9 cellular contexts compared by ENCODE assay signal in the genomic region with DNA sequence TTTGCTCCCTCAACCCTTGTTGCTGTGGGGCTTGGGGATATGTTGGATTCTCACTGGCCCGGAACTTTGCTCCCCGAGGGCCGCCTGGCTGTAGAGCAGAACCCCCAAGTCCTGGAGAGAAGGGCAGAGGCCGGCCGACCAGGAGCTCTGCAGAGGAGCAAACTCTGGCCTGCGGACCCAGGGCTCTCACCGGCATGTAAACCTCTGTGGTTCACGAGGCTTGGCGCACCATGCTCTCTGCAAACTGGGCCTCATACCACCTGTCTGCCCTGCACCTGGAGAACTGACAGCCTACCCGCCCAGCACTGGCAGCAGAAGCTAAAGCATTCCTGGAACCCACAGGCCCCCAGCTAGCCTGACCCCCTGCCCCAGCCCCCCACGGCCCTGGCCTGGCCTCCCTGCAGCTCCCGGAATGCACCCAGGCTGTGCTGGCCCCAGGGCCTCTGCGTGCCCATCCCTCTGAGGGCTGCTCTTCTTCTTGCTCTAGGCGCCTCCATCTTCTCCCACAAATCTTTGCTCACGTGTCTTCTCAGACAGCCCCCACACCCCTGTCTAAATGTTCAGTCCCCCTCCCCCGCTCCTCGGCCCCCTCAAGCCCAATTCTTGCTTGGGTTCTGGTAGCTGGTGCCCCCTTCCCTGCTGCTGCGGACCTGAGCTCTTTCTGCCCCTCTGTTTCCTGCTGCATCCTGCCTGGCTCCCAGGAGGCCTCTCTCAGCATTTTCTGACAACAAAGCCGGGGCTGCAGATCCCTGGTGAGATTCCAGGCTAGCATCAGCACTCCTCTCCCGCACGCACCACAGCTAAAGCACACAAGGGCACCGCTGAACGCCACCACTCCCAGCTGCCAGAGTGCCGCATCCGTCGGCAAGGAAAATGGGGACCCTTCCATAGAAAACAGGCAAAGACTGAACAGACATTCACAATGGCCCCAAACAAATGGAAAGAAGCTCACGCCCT. TPM values are rescaled to one million over a fixed set of nuclear protein-coding genes. Genes with fewer than 3 reads are reported as not detected.
DNase-seq lines count a peak whose midpoint lies in the region; ATAC-seq and TF ChIP-seq lines count a peak whose summit lies in the region.
"Had no signal": no experiment of that assay in that cellular context is flagged by ENCODE, and none has a peak within 500 bp of the region (broad histone marks: within the 10 kb centered on the region; RNA-seq: fewer than 3 reads in every experiment).

No MANE protein-coding gene starts in this region.

- intact Hi-C loops in activated CD8-positive, alpha-beta T cell treated with anti-CD3 and anti-CD28 coated beads for 36 hours (cut with micrococcal nuclease): loop anchor here (10.0 kb wide), 1 partner anchor 194 kb away; a partner anchor contains a TSS
- intact Hi-C loops in naive thymus-derived CD4-positive, alpha-beta T cell (cut with micrococcal nuclease): loop anchor here in 1 of 2 donors (10.0 kb wide), 1 partner anchor 454 kb away; a partner anchor contains a TSS
- intact Hi-C loops in gastrocnemius medialis (cut with DNase I; ENCODE audit: low total_unique reads): loop anchor here (5.0 kb wide), 1 partner anchor 48 kb away; no protein-coding TSS in a partner anchor

- no peak for DNase-seq in CD4-positive, CD25-positive, alpha-beta regulatory T cell
- DNase-seq in GM23338 (ENCODE audit: low spot score) (peak; percentile 68), SIG-M5 treated with dmso at 0.1 percent for 504 hours (lab: John Stamatoyannopoulos, UW; ENCODE audit: unreplicated experiment) (no peak), NCI-H446 (lab: John Stamatoyannopoulos, UW) (no peak), gastrocnemius medialis (no peak)
- no peak for DNase-seq in activated CD8-positive, alpha-beta T cell treated with anti-CD3 and anti-CD28 coated beads for 36 hours
- DNase-seq in naive thymus-derived CD4-positive, alpha-beta T cell: no peak
- DNase-seq: MM.1S had no signal

- H2AFZ ChIP-seq in GM23338: peak overlapping the region; percentile 19; the same call in 1 of the 2 replicates

- TF ChIP-seq POLR2A in gastrocnemius medialis (IDR thresholded peaks at IDR 0.05): no peak

- H3K4me3 Mint-ChIP-seq in CD4-positive, CD25-positive, alpha-beta regulatory T cell: peak overlapping the region; percentile 73 to 92 (median 76)
- peak overlapping the region; percentile 55 for H3K4me3 Mint-ChIP-seq in GM23338
- H3K4me3 Mint-ChIP-seq in activated CD8-positive, alpha-beta T cell treated with anti-CD3 and anti-CD28 coated beads for 36 hours: peak overlapping the region; percentile 63
- H3K4me3 Mint-ChIP-seq in naive thymus-derived CD4-positive, alpha-beta T cell: peak overlapping the region; percentile 45 to 79 (median 58)

- CTCF ChIA-PET in activated CD8-positive, alpha-beta T cell treated with anti-CD3 and anti-CD28 coated beads for 36 hours (lab: Charles Lee): interaction anchor here (1.0 to 1.1 kb wide), 2 partner anchors 9 to 77 kb away, joined by 3 to 4 read pairs; no protein-coding TSS in a partner anchor
- CTCF ChIA-PET in naive thymus-derived CD4-positive, alpha-beta T cell (lab: Charles Lee): interaction anchor here (0.9 kb wide), 1 partner anchor 91 kb away, joined by 3 read pairs; no protein-coding TSS in a partner anchor

- H4K20me1 ChIP-seq in GM23338 (replicated peaks; ENCODE audit: insufficient read depth): no peaks in the 10 kb centered on the region

- H3F3A ChIP-seq in GM23338 (replicated peaks; ENCODE audit: low read depth): peaks cover 4% of the 10 kb centered on the region

- H3K9me2 ChIP-seq in GM23338 (ENCODE audit: insufficient read depth): no peaks in the 10 kb centered on the region

- H3K79me2 ChIP-seq in GM23338 (replicated peaks; ENCODE audit: insufficient read depth): no peaks in the 10 kb centered on the region

- H3K4me1 Mint-ChIP-seq in CD4-positive, CD25-positive, alpha-beta regulatory T cell: peaks cover 0 to 8% (median 0%) of the 10 kb centered on the region in 4 donors
- peaks cover 31% of the 10 kb centered on the region for H3K4me1 Mint-ChIP-seq in GM23338
- peaks cover 18% of the 10 kb centered on the region for H3K4me1 Mint-ChIP-seq in activated CD8-positive, alpha-beta T cell treated with anti-CD3 and anti-CD28 coated beads for 36 hours (ENCODE audit: low read depth)
- H3K4me1 Mint-ChIP-seq in naive thymus-derived CD4-positive, alpha-beta T cell: peaks cover 3 to 11% (median 6%) of the 10 kb centered on the region in 7 donors

- no peaks in the 10 kb centered on the region for H3K36me3 ChIP-seq in CD4-positive, CD25-positive, alpha-beta regulatory T cell (ENCODE audit: control insufficient read depth, insufficient read depth, low read length)
- H3K36me3 ChIP-seq in GM23338 (ENCODE audit: insufficient read depth) (no peaks in the 10 kb centered on the region), gastrocnemius medialis (no peaks in the 10 kb centered on the region)
- no peaks in the 10 kb centered on the region for H3K36me3 ChIP-seq in naive thymus-derived CD4-positive, alpha-beta T cell (ENCODE audit: control insufficient read depth in 2 of 3, insufficient read depth in 3 of 3, low read length in 3 of 3)
- H3K36me3 ChIP-seq: ovary had no signal

- H3K4me2 ChIP-seq in GM23338: peak overlapping the region; percentile 78

- no peak for TF ChIP-seq CTCF in GM23338 (conservative IDR thresholded peaks at IDR 0.05; ENCODE audit: low read depth in 2 of 2)
- no peak for TF ChIP-seq CTCF in activated CD8-positive, alpha-beta T cell treated with anti-CD3 and anti-CD28 coated beads for 36 hours (IDR thresholded peaks at IDR 0.05)
- TF ChIP-seq CTCF in gastrocnemius medialis (IDR thresholded peaks at IDR 0.05 in 4 of 5, conservative IDR thresholded peaks at IDR 0.05 in 1 of 5): no peak

- POLR2A ChIA-PET in activated CD8-positive, alpha-beta T cell treated with anti-CD3 and anti-CD28 coated beads for 36 hours (lab: Charles Lee): interaction anchor here (0.6 to 4.2 kb wide), 9 partner anchors 10 to 1119 kb away, joined by 3 to 33 read pairs (median 4); a partner anchor contains a TSS
- POLR2A ChIA-PET in naive thymus-derived CD4-positive, alpha-beta T cell (lab: Charles Lee): interaction anchor here (5.5 kb wide), 1 partner anchor 21 kb away, joined by 48 read pairs; a partner anchor contains a TSS

- H3K9me3 Mint-ChIP-seq in CD4-positive, CD25-positive, alpha-beta regulatory T cell: no peaks in the 10 kb centered on the region
- no peaks in the 10 kb centered on the region for H3K9me3 Mint-ChIP-seq in GM23338
- H3K9me3 Mint-ChIP-seq in activated CD8-positive, alpha-beta T cell treated with anti-CD3 and anti-CD28 coated beads for 36 hours: no peaks in the 10 kb centered on the region
- H3K9me3 Mint-ChIP-seq in naive thymus-derived CD4-positive, alpha-beta T cell: no peaks in the 10 kb centered on the region

- peaks cover 17% of the 10 kb centered on the region for H3K4me1 ChIP-seq in CD4-positive, CD25-positive, alpha-beta regulatory T cell (ENCODE audit: control insufficient read depth, insufficient read depth, low read length, poor library complexity, severe bottlenecking)
- peaks cover 32% of the 10 kb centered on the region for H3K4me1 ChIP-seq in GM23338 (ENCODE audit: insufficient read depth)
- H3K4me1 ChIP-seq in naive thymus-derived CD4-positive, alpha-beta T cell (ENCODE audit: control insufficient read depth in 2 of 2, insufficient read depth in 2 of 2, low read length in 2 of 2): no peaks in the 10 kb centered on the region
- H3K4me1 ChIP-seq in gastrocnemius medialis: peaks cover 4 to 15% of the 10 kb centered on the region in 2 donors

- no peaks in the 10 kb centered on the region for H3K36me3 Mint-ChIP-seq in CD4-positive, CD25-positive, alpha-beta regulatory T cell
- H3K36me3 Mint-ChIP-seq in GM23338 (ENCODE audit: low read depth): no peaks in the 10 kb centered on the region
- no peaks in the 10 kb centered on the region for H3K36me3 Mint-ChIP-seq in activated CD8-positive, alpha-beta T cell treated with anti-CD3 and anti-CD28 coated beads for 36 hours (ENCODE audit: low read depth)
- no peaks in the 10 kb centered on the region for H3K36me3 Mint-ChIP-seq in naive thymus-derived CD4-positive, alpha-beta T cell

- no peaks in the 10 kb centered on the region for H3K27me3 Mint-ChIP-seq in CD4-positive, CD25-positive, alpha-beta regulatory T cell
- H3K27me3 Mint-ChIP-seq in GM23338 (ENCODE audit: insufficient read depth, low read depth, poor library complexity): peaks cover 47% of the 10 kb centered on the region
- peaks cover 4% of the 10 kb centered on the region for H3K27me3 Mint-ChIP-seq in activated CD8-positive, alpha-beta T cell treated with anti-CD3 and anti-CD28 coated beads for 36 hours
- H3K27me3 Mint-ChIP-seq in naive thymus-derived CD4-positive, alpha-beta T cell: peaks cover 0 to 17% (median 5%) of the 10 kb centered on the region in 5 donors

- no peak for ATAC-seq in CD4-positive, CD25-positive, alpha-beta regulatory T cell (ENCODE audit: low read depth in 2 of 2)
- ATAC-seq in GM23338: peak; percentile 34
- ATAC-seq in activated CD8-positive, alpha-beta T cell treated with anti-CD3 and anti-CD28 coated beads for 36 hours: no peak
- ATAC-seq in naive thymus-derived CD4-positive, alpha-beta T cell: no peak
- ATAC-seq in gastrocnemius medialis: no peak

- no peak overlapping the region for H3K4me3 ChIP-seq in CD4-positive, CD25-positive, alpha-beta regulatory T cell (ENCODE audit: low read depth, low read length)
- H3K4me3 ChIP-seq in GM23338 (peak overlapping the region; percentile 37), gastrocnemius medialis (peak overlapping the region in 1 of 4 donors; percentile 63)
- H3K4me3 ChIP-seq in naive thymus-derived CD4-positive, alpha-beta T cell (ENCODE audit: low read length): no peak overlapping the region

- peak overlapping the region in 1 of 3 donors; percentile 32 for H3K27ac Mint-ChIP-seq in CD4-positive, CD25-positive, alpha-beta regulatory T cell
- no peak overlapping the region for H3K27ac Mint-ChIP-seq in GM23338
- peak overlapping the region; percentile 16 for H3K27ac Mint-ChIP-seq in activated CD8-positive, alpha-beta T cell treated with anti-CD3 and anti-CD28 coated beads for 36 hours
- peak overlapping the region in 3 of 9 donors; percentile 25 to 65 (median 58) for H3K27ac Mint-ChIP-seq in naive thymus-derived CD4-positive, alpha-beta T cell

- H3K27me3 ChIP-seq in CD4-positive, CD25-positive, alpha-beta regulatory T cell (ENCODE audit: control insufficient read depth, insufficient read depth, low read length): no peaks in the 10 kb centered on the region
- H3K27me3 ChIP-seq in GM23338 (ENCODE audit: insufficient read depth) (peaks cover 23% of the 10 kb centered on the region), gastrocnemius medialis (no peaks in the 10 kb centered on the region)
- H3K27me3 ChIP-seq in naive thymus-derived CD4-positive, alpha-beta T cell (ENCODE audit: control insufficient read depth in 2 of 2, insufficient read depth in 2 of 2, low read length in 2 of 2): peaks cover 0 to 4% of the 10 kb centered on the region in 2 donors
- H3K27me3 ChIP-seq: ovary had no signal

- in situ Hi-C loops in gastrocnemius medialis (cut with MboI; ENCODE audit: low sequenced_read_pairs in 4 of 4): loop anchor here in 3 of 4 donors (10.0 to 25.0 kb wide), 3 partner anchors 194 to 234 kb away; a partner anchor contains a TSS

- H3K9me3 ChIP-seq in CD4-positive, CD25-positive, alpha-beta regulatory T cell (ENCODE audit: control insufficient read depth in 2 of 2, low read length in 2 of 2): no peaks in the 10 kb centered on the region
- H3K9me3 ChIP-seq in naive thymus-derived CD4-positive, alpha-beta T cell (ENCODE audit: control insufficient read depth in 2 of 3, low read length in 3 of 3): no peaks in the 10 kb centered on the region
- H3K9me3 ChIP-seq in gastrocnemius medialis: no peaks in the 10 kb centered on the region
- H3K9me3 ChIP-seq: ovary had no signal

- H3K27ac ChIP-seq in CD4-positive, CD25-positive, alpha-beta regulatory T cell (ENCODE audit: insufficient read depth, low read length, poor library complexity, severe bottlenecking): no peak overlapping the region
- H3K27ac ChIP-seq in GM23338 (ENCODE audit: low read depth) (peak overlapping the region; percentile 51; the same call in 1 of the 2 replicates), gastrocnemius medialis (no peak overlapping the region)
- no peak overlapping the region for H3K27ac ChIP-seq in naive thymus-derived CD4-positive, alpha-beta T cell (ENCODE audit: low read depth, low read length)
- H3K27ac ChIP-seq: ovary had no signal

RNA-seq across cellular contexts. Expression of a gene that starts 23.3 kb away (rescaled TPM):
- 1,684 TPM for total RNA-seq in CD4-positive, CD25-positive, alpha-beta regulatory T cell
- 1,000 to 10,000 TPM; 1,881 to 2,724 (median 2,486) TPM for polyA plus RNA-seq in CD4-positive, CD25-positive, alpha-beta regulatory T cell
- total RNA-seq in GM23338 (2014; rRNA removed; shearing (Covaris generic)): 4,739 and 4,954 TPM in 2 replicates
- polyA plus RNA-seq in GM23338 (2016; fragmentation: Nextera tagmentation; extraction: Ambion mirVana): 1,867 and 1,896 TPM in 2 replicates
- total RNA-seq in activated CD8-positive, alpha-beta T cell treated with anti-CD3 and anti-CD28 coated beads for 36 hours: 1,000 to 10,000 TPM; 4,606 to 4,756 TPM
- total RNA-seq in naive thymus-derived CD4-positive, alpha-beta T cell: 1,000 to 10,000 TPM in 4 of 5 experiments, 100 to 1,000 TPM in 1; 971 to 4,639 (median 1,185) TPM
- polyA plus RNA-seq in naive thymus-derived CD4-positive, alpha-beta T cell: 1,000 to 10,000 TPM; 1,098 to 1,433 TPM
- 100 to 1,000 TPM; 322 to 934 (median 415) TPM for total RNA-seq in gastrocnemius medialis

RNA-seq across cellular contexts. Expression of a gene that starts 38.9 kb away (rescaled TPM):
- 0.74 TPM for total RNA-seq in CD4-positive, CD25-positive, alpha-beta regulatory T cell
- under 1 TPM in 1 of 4 donors, not detected in 3; 0.17 TPM for polyA plus RNA-seq in CD4-positive, CD25-positive, alpha-beta regulatory T cell
- 1.6 TPM in 1 of 2 replicates, not detected in the other for total RNA-seq in GM23338 (2014; rRNA removed; shearing (Covaris generic))
- 0.13 TPM in 1 of 2 replicates, not detected in the other for polyA plus RNA-seq in GM23338 (2016; fragmentation: Nextera tagmentation; extraction: Ambion mirVana)
- under 1 TPM in 1 of 2 experiments, not detected in 1; 0.32 TPM for total RNA-seq in activated CD8-positive, alpha-beta T cell treated with anti-CD3 and anti-CD28 coated beads for 36 hours
- total RNA-seq in naive thymus-derived CD4-positive, alpha-beta T cell: 1 to 10 TPM in 2 of 5 experiments, under 1 TPM in 3; 0.56 to 1.6 (median 0.70) TPM
- not detected for polyA plus RNA-seq in naive thymus-derived CD4-positive, alpha-beta T cell
- under 1 TPM in 2 of 4 donors, not detected in 2; 0.20 to 0.46 TPM for total RNA-seq in gastrocnemius medialis
